Comparison of ENCODE assay signal across 8 cellular contexts in genomic region chr17:51046527-51047384, GRCh38.
DNase-seq lines count a peak whose midpoint lies in the region; ATAC-seq lines count a peak whose summit lies in the region.

No MANE protein-coding gene starts in this region.

- DNase-seq in DMS 273 treated with DMSO at 0.1 percent for 48 hours (lab: John Stamatoyannopoulos, UW) = peak; percentile 99
- DNase-seq in NCI-H2196 (lab: John Stamatoyannopoulos, UW; ENCODE audit: unreplicated experiment) = peak; percentile 81
- DNase-seq in kidney tubule cell (ENCODE audit: low spot score) = peak; percentile 75
- no peak for DNase-seq in hepatic stellate cell (ENCODE audit: low spot score)
- no peak for DNase-seq in NOMO-1 (lab: John Stamatoyannopoulos, UW; ENCODE audit: unreplicated experiment in 2 of 2)

- peak overlapping the region; percentile 94 for H3K27ac ChIP-seq in cingulate gyrus (ENCODE audit: low read depth, low read length)
- H3K27ac ChIP-seq in temporal lobe (ENCODE audit: low read depth, low read length) = peak overlapping the region; percentile 91

- no peak for ATAC-seq in GM21737 (IDR thresholded peaks at IDR 0.05; ENCODE audit: unreplicated experiment)

Comparison
In these comparisons a context has a peak if more than half of its experiments do, and no peak if none do; other contexts are left out.
1. DNase-seq: peak in DMS 273 treated with DMSO at 0.1 percent for 48 hours (single experiment), NCI-H2196 (single experiment) and kidney tubule cell (single experiment); none in hepatic stellate cell (single experiment) and NOMO-1 (0 of 2).